Comparison of ENCODE assay signal across 17 cellular contexts in the genomic region with DNA sequence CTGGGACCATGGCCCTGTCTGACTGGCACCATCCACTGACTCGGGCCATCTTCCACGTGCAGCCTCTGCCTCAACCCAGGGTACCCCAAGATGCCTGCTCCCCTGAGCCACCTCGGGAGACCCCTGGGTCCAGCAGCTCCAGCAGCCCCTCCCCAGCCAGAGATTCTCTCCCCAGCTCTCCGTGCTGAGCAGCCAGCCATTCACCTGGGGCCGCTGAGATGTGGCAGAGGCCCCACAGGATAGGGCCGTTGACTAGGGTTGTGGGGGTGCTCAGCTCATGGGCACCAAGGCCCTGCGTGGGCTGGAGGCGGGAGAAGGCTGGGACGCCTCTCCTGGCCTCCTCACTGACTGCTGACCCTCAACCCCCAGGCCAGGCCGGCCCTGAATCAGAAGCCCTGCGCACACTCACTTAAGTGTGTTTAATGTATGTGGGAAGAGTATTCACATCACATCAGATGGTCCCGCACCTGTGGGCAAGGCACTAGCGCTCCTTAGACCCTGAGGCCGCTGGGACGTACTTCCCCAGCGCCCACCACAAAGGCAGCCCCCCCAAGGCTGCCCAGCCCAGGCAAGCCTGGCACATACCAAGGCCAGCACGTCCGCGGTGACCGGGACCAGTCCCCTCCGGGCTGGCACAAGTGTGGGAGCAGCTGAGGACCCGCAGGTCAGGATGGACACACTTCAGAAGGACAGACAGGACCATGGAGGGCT. TPM values are rescaled to one million over a fixed set of nuclear protein-coding genes. Genes with fewer than 3 reads are reported as not detected.
DNase-seq lines count a peak whose midpoint lies in the region; ATAC-seq and TF ChIP-seq lines count a peak whose summit lies in the region.
"Had no signal": no experiment of that assay in that cellular context is flagged by ENCODE, and none has a peak within 500 bp of the region (broad histone marks: within the 10 kb centered on the region; RNA-seq: fewer than 3 reads in every experiment).

No MANE protein-coding gene starts in this region.

- peak; percentile 57 for DNase-seq in islet precursor cell
- peak; percentile 8 to 30 for DNase-seq in psoas muscle
- DNase-seq in NCI-H345 (lab: John Stamatoyannopoulos, UW), result no peak
- no peak for DNase-seq in activated CD4-positive, alpha-beta T cell treated with anti-CD3 and anti-CD28 coated beads, Interleukin-2, amount 10 ng/mL, durations not matched to agents 24 days and 14 days
- DNase-seq: activated CD4-positive, CD25-positive, alpha-beta regulatory T cell treated with anti-CD3 and anti-CD28 coated beads, Interleukin-2, amount 50 U/mL, for 72 hours; caudate nucleus; DND-41; effector CD4-positive, alpha-beta T cell; NCI-H1694; NCI-H226; stimulated activated CD4-positive, alpha-beta T cell treated with anti-CD3 and anti-CD28 coated beads, Interleukin-4, amount 100 ng/mL, for 4 hours had no signal

- no peak for ATAC-seq in psoas muscle
- no peak for ATAC-seq in HG03469 (IDR thresholded peaks at IDR 0.05; ENCODE audit: unreplicated experiment)

- WGBS in psoas muscle, 3 donors, result 85 to 88% (median 87%) methylated on average over 22 of the region's 22 CpGs

- no peaks in the 10 kb centered on the region for H3K36me3 ChIP-seq in psoas muscle (ENCODE audit: insufficient read depth in 1 of 2, low read depth in 1 of 2)

- peaks cover 14% of the 10 kb centered on the region for H3K4me1 Mint-ChIP-seq in activated CD4-positive, alpha-beta T cell treated with anti-CD3 and anti-CD28 coated beads, Interleukin-2, amount 10 ng/mL, durations not matched to agents 24 days and 14 days

- peaks cover 14% of the 10 kb centered on the region for H3K9me3 ChIP-seq in psoas muscle
- H3K9me3 ChIP-seq: adrenal gland had no signal

- no peaks in the 10 kb centered on the region for H3K4me1 ChIP-seq in psoas muscle
- H3K4me1 ChIP-seq: adrenal gland, esophagus muscularis mucosa, parathyroid adenoma had no signal

- H3K36me3 Mint-ChIP-seq in activated CD4-positive, alpha-beta T cell treated with anti-CD3 and anti-CD28 coated beads, Interleukin-2, amount 10 ng/mL, durations not matched to agents 24 days and 14 days (ENCODE audit: low read depth), result peaks cover 37% of the 10 kb centered on the region

- H3K27ac ChIP-seq in C4-2B (peak overlapping the region; percentile 96), VCaP (peak overlapping the region; percentile 100), psoas muscle (no peak overlapping the region)
- H3K27ac ChIP-seq: adrenal gland, esophagus muscularis mucosa, parathyroid adenoma had no signal

- no peak overlapping the region for H3K4me3 Mint-ChIP-seq in activated CD4-positive, alpha-beta T cell treated with anti-CD3 and anti-CD28 coated beads, Interleukin-2, amount 10 ng/mL, durations not matched to agents 24 days and 14 days

- H3K4me3 ChIP-seq in psoas muscle, result no peak overlapping the region
- H3K4me3 ChIP-seq: adrenal gland, esophagus muscularis mucosa had no signal

- H3K27ac Mint-ChIP-seq in activated CD4-positive, alpha-beta T cell treated with anti-CD3 and anti-CD28 coated beads, Interleukin-2, amount 10 ng/mL, durations not matched to agents 24 days and 14 days, result no peak overlapping the region

- no peaks in the 10 kb centered on the region for H3K27me3 Mint-ChIP-seq in activated CD4-positive, alpha-beta T cell treated with anti-CD3 and anti-CD28 coated beads, Interleukin-2, amount 10 ng/mL, durations not matched to agents 24 days and 14 days

- TF ChIP-seq CTCF in C4-2B (conservative IDR thresholded peaks at IDR 0.05), result no peak
- TF ChIP-seq CTCF in VCaP (conservative IDR thresholded peaks at IDR 0.05), result no peak
- TF ChIP-seq CTCF in psoas muscle (IDR thresholded peaks at IDR 0.05), result no peak

- H3K9me3 Mint-ChIP-seq in activated CD4-positive, alpha-beta T cell treated with anti-CD3 and anti-CD28 coated beads, Interleukin-2, amount 10 ng/mL, durations not matched to agents 24 days and 14 days, result peaks cover 10% of the 10 kb centered on the region

- H3K27me3 ChIP-seq in psoas muscle (ENCODE audit: insufficient read depth in 3 of 3, low read length in 2 of 3), result no peaks in the 10 kb centered on the region
- H3K27me3 ChIP-seq: adrenal gland, esophagus muscularis mucosa had no signal

- intact Hi-C loops in psoas muscle (cut with DNase I), result no loop called here
- intact Hi-C loops in activated CD4-positive, alpha-beta T cell treated with anti-CD3 and anti-CD28 coated beads, Interleukin-2, amount 10 ng/mL, durations not matched to agents 24 days and 14 days (cut with micrococcal nuclease), result no loop called here

RNA-seq across cellular contexts. Expression of gene SLC19A1, which starts 27.8 kb away (rescaled TPM):
- total RNA-seq in psoas muscle, result 1 to 10 TPM; 1.4 to 2.8 (median 1.9) TPM
- polyA plus RNA-seq in psoas muscle, result 1 to 10 TPM; 2.3 to 3.8 (median 3.1) TPM
- total RNA-seq in activated CD4-positive, alpha-beta T cell treated with anti-CD3 and anti-CD28 coated beads, Interleukin-2, amount 10 ng/mL, durations not matched to agents 24 days and 14 days, result 100 and 102 TPM in 2 replicates

Comparison
In these comparisons a context has a peak if more than half of its experiments do, and no peak if none do; other contexts are left out.
1. DNase-seq: peak in islet precursor cell (single experiment) and psoas muscle (2 of 2); none in NCI-H345 (single experiment) and activated CD4-positive, alpha-beta T cell treated with anti-CD3 and anti-CD28 coated beads, Interleukin-2, amount 10 ng/mL, durations not matched to agents 24 days and 14 days (single experiment).
2. RNA of gene SLC19A1, which starts 27.8 kb away (total RNA-seq): 100 to 102 TPM in activated CD4-positive, alpha-beta T cell treated with anti-CD3 and anti-CD28 coated beads, Interleukin-2, amount 10 ng/mL, durations not matched to agents 24 days and 14 days; 1.4 to 2.8 TPM in psoas muscle; every median in the first group is over 10 times any median in the second.